ENCODE assay signal across 1 cellular context in the genomic region with DNA sequence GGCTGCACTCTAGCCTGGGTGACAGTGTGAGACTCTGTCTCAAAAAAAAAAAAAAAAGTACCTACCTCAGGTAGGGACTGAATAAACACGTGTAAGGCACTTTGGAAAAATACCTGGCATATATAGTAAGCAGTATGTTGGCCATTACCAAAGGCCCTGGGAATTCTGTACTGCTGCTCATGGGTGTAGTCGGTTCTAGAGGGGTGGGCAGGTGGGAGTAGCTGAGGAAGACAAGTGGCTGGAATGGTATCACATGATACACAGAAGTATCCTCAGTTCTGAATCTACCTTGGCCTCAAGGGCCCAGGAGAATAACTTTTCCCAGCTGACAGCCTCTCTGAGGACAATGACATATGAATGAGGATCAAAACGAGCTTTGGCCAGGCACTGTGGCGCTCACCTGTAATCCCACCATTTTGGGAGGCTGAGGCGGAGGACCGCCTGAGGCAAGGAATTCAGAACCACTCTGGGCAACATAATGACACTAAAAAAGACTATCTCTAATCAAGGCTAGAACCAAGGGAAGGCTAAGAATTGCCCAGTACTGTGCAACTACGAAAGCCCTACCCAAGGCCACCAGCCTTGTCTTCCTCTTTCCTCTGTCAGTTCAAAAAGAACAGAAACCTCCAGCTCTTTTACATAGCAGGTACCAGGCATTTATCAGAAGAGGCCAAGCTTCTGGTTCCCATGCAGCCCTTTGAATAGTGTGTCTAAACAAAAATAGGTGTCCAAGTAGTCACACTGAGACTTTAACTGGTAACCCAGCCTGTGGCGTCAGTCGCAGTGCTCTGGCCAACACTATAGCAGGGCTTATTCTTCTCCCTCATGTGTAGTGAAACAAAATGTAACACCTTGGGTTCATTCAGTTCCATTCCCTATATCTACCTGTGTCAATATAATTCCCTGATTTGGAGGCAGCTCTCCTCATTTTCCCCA.
TF ChIP-seq lines count a peak whose summit lies in the region.

No MANE protein-coding gene starts in this region.

TF ChIP-seq in IMR-90, 13 proteins besides CTCF, POLR2A, EP300 and RAD21:
- TF ChIP-seq MXI1 (IDR thresholded peaks at IDR 0.05; ENCODE audit: borderline replicate concordance, low read depth, low read length), result no peak
- TF ChIP-seq CEBPB (IDR thresholded peaks at IDR 0.05; ENCODE audit: low read depth, low read length), result no peak
- TF ChIP-seq BHLHE40 (IDR thresholded peaks at IDR 0.05; ENCODE audit: low read depth, low read length), result no peak
- no peak for TF ChIP-seq MAFK (IDR thresholded peaks at IDR 0.05; ENCODE audit: low read depth, low read length)
- no peak for TF ChIP-seq USF2 (IDR thresholded peaks at IDR 0.05; ENCODE audit: low read depth, low read length)
- TF ChIP-seq CHD1 (IDR thresholded peaks at IDR 0.05; ENCODE audit: low read depth, low read length), result no peak
